8 cellular contexts compared by ENCODE assay signal in the genomic region with DNA sequence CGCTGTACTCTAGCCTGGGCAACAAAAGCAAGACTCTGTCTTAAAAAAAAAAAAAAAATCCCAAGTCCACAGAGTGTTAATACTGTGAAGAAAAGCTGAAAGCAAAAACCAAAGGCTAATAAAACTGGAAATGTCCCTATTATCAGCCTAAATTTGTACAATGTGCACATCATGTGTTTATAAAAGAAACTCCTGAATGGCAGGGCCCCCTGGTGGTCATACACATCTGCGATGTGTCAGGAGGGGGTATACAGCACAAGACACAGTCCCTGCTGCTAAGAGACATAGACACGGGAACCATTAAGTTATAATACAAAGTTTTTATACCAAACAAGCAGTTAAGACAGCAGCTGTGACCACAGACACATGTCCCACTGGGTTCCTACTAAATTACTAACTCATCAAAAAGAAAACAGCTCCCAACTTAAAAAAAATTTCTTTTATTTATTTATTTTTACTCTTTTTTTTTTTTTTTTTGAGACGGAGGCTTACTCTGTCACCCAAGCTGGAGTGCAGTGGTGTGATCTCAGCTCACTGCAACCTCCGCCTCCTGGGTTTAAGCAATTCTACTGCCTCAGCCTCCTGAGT. TPM values are rescaled to one million over a fixed set of nuclear protein-coding genes. Genes with fewer than 3 reads are reported as not detected.
A peak's percentile ranks its signal among the peaks of the same experiment; 100 is the strongest.
DNase-seq lines count a peak whose midpoint lies in the region; ATAC-seq, FAIRE-seq and TF ChIP-seq lines count a peak whose summit lies in the region.

No MANE protein-coding gene starts in this region.

- H3K27me3 Mint-ChIP-seq in T-helper 2 cell treated with Interferon-gamma antibody and Interleukin-4, amounts not matched to agents 5 μg/mL and 100 μg/mL, for 36 hours (ENCODE audit: low read depth) = no peaks in the 10 kb centered on the region

- H3K36me3 ChIP-seq in right atrium auricular region = peaks cover 21% of the 10 kb centered on the region
- H3K36me3 ChIP-seq in small intestine (ENCODE audit: control insufficient read depth in 2 of 2, insufficient read depth in 2 of 2, low read length in 2 of 2) = peaks cover 7 to 14% of the 10 kb centered on the region in 2 donors

- H3K27me3 ChIP-seq in right atrium auricular region (no peaks in the 10 kb centered on the region), small intestine (ENCODE audit: control insufficient read depth in 2 of 2, insufficient read depth in 2 of 2, low read length in 2 of 2) (no peaks in the 10 kb centered on the region)

- DNase-seq in Ammon's horn (ENCODE audit: low spot score) (peak; percentile 88), NCI-H1092 (lab: John Stamatoyannopoulos, UW) (peak; percentile 42), anterior cingulate cortex (lab: John Stamatoyannopoulos, UW) (peak in 45 of 58 donors; percentile 13 to 79 (median 50)), right atrium auricular region (ENCODE audit: low spot score) (peak; percentile 87), small intestine (peak; percentile 81), NCI-H1048 (lab: John Stamatoyannopoulos, UW) (no peak)
- DNase-seq in T-helper 2 cell treated with Interferon-gamma antibody and Interleukin-4, amounts not matched to agents 5 μg/mL and 100 μg/mL, for 36 hours (ENCODE audit: low spot score) = peak; percentile 54

- H3K4me3 ChIP-seq in right atrium auricular region (no peak overlapping the region), small intestine (ENCODE audit: low read depth in 1 of 2, low read length in 2 of 2) (no peak overlapping the region)

- peaks cover 10% of the 10 kb centered on the region for H3K36me3 Mint-ChIP-seq in T-helper 2 cell treated with Interferon-gamma antibody and Interleukin-4, amounts not matched to agents 5 μg/mL and 100 μg/mL, for 36 hours (ENCODE audit: low read depth)

- no peak overlapping the region for H3K27ac Mint-ChIP-seq in T-helper 2 cell treated with Interferon-gamma antibody and Interleukin-4, amounts not matched to agents 5 μg/mL and 100 μg/mL, for 36 hours

- no peaks in the 10 kb centered on the region for H3K9me3 ChIP-seq in right atrium auricular region
- H3K9me3 ChIP-seq in small intestine (ENCODE audit: control insufficient read depth, low read depth) = no peaks in the 10 kb centered on the region

- WGBS in small intestine, 3 donors = 42 to 54% (median 53%) methylated on average over 4 to 5 of the region's 5 CpGs

- peak; percentile 60 to 85 for TF ChIP-seq CTCF in right atrium auricular region (IDR thresholded peaks at IDR 0.05)

- H3K4me1 ChIP-seq in right atrium auricular region (peaks cover 0 to 9% of the 10 kb centered on the region in 2 donors), small intestine (ENCODE audit: control insufficient read depth in 2 of 2, insufficient read depth in 1 of 2, low read depth in 1 of 2, low read length in 1 of 2) (no peaks in the 10 kb centered on the region)

- no peaks in the 10 kb centered on the region for H3K9me3 Mint-ChIP-seq in T-helper 2 cell treated with Interferon-gamma antibody and Interleukin-4, amounts not matched to agents 5 μg/mL and 100 μg/mL, for 36 hours

- H3K4me3 Mint-ChIP-seq in T-helper 2 cell treated with Interferon-gamma antibody and Interleukin-4, amounts not matched to agents 5 μg/mL and 100 μg/mL, for 36 hours = no peak overlapping the region

- no peak for FAIRE-seq in small intestine (lab: Jason Lieb, UNC)

- peaks cover 4% of the 10 kb centered on the region for H3K4me1 Mint-ChIP-seq in T-helper 2 cell treated with Interferon-gamma antibody and Interleukin-4, amounts not matched to agents 5 μg/mL and 100 μg/mL, for 36 hours (ENCODE audit: low read depth)

- no peak overlapping the region for H3K27ac ChIP-seq in right atrium auricular region
- no peak overlapping the region for H3K27ac ChIP-seq in small intestine (ENCODE audit: low read depth in 1 of 2, low read length in 1 of 2)

- peak; percentile 78 for ATAC-seq in GM19395 (IDR thresholded peaks at IDR 0.05; ENCODE audit: unreplicated experiment)

RNA-seq across cellular contexts. Expression of a gene that starts 31.0 kb away (rescaled TPM):
- total RNA-seq in right atrium auricular region = 100 to 1,000 TPM; 119 to 249 TPM
- polyA plus RNA-seq in small intestine = 100 to 1,000 TPM in 1 of 3 donors, 10 to 100 TPM in 2; 26.8 to 285 (median 43.2) TPM
